Comparison of ENCODE assay signal across 2 cellular contexts in the genomic region with DNA sequence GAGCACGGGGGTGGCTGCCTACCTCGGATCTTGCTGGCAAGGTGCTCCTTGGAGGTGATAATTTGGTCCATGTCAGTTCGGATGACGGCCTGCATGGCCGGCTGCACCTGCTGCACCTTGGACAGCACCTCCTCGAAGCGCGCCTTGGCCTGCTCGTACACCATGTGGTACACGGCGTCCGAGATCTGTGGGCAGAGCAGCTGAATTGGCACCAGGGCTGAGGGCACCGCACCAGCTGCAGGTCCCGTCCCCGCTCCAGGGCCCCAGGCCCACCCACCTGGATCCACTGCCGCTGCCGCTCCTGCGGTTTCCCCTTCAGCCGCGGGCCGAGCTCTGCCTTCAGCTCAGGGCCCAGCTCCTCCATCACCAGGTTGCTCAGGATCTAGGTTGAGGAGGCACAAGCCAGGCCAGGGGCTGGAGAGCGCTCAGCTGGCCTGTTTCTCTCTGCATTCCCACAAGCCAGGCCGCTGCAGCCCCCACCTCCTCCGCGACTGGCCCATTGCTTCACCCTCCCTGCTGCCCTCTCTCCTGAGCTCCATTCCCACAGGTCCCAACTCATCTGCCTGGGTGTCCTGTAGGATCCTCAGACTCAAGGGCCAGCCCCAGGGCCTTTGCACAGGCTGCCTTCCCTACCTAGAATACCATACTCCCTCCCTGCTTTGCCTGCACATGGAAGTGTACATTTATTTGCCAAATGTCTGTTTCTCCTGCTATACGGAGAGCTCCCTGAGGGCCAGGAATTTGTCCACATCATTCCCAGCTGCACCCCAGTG.
TF ChIP-seq lines count a peak whose summit lies in the region.

No MANE protein-coding gene starts in this region.

TF ChIP-seq in HEK293, 187 proteins besides CTCF, POLR2A, EP300 and RAD21 (continued from another document):
- TF ChIP-seq, protein P1, sequence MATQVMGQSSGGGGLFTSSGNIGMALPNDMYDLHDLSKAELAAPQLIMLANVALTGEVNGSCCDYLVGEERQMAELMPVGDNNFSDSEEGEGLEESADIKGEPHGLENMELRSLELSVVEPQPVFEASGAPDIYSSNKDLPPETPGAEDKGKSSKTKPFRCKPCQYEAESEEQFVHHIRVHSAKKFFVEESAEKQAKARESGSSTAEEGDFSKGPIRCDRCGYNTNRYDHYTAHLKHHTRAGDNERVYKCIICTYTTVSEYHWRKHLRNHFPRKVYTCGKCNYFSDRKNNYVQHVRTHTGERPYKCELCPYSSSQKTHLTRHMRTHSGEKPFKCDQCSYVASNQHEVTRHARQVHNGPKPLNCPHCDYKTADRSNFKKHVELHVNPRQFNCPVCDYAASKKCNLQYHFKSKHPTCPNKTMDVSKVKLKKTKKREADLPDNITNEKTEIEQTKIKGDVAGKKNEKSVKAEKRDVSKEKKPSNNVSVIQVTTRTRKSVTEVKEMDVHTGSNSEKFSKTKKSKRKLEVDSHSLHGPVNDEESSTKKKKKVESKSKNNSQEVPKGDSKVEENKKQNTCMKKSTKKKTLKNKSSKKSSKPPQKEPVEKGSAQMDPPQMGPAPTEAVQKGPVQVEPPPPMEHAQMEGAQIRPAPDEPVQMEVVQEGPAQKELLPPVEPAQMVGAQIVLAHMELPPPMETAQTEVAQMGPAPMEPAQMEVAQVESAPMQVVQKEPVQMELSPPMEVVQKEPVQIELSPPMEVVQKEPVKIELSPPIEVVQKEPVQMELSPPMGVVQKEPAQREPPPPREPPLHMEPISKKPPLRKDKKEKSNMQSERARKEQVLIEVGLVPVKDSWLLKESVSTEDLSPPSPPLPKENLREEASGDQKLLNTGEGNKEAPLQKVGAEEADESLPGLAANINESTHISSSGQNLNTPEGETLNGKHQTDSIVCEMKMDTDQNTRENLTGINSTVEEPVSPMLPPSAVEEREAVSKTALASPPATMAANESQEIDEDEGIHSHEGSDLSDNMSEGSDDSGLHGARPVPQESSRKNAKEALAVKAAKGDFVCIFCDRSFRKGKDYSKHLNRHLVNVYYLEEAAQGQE (tag by site-specific recombination; IDR thresholded peaks at IDR 0.05): peak; percentile 67; the same call in 1 of the 2 replicates

TF ChIP-seq in GM12878, 131 proteins besides CTCF, POLR2A, EP300 and RAD21:
- TF ChIP-seq, protein P2, sequence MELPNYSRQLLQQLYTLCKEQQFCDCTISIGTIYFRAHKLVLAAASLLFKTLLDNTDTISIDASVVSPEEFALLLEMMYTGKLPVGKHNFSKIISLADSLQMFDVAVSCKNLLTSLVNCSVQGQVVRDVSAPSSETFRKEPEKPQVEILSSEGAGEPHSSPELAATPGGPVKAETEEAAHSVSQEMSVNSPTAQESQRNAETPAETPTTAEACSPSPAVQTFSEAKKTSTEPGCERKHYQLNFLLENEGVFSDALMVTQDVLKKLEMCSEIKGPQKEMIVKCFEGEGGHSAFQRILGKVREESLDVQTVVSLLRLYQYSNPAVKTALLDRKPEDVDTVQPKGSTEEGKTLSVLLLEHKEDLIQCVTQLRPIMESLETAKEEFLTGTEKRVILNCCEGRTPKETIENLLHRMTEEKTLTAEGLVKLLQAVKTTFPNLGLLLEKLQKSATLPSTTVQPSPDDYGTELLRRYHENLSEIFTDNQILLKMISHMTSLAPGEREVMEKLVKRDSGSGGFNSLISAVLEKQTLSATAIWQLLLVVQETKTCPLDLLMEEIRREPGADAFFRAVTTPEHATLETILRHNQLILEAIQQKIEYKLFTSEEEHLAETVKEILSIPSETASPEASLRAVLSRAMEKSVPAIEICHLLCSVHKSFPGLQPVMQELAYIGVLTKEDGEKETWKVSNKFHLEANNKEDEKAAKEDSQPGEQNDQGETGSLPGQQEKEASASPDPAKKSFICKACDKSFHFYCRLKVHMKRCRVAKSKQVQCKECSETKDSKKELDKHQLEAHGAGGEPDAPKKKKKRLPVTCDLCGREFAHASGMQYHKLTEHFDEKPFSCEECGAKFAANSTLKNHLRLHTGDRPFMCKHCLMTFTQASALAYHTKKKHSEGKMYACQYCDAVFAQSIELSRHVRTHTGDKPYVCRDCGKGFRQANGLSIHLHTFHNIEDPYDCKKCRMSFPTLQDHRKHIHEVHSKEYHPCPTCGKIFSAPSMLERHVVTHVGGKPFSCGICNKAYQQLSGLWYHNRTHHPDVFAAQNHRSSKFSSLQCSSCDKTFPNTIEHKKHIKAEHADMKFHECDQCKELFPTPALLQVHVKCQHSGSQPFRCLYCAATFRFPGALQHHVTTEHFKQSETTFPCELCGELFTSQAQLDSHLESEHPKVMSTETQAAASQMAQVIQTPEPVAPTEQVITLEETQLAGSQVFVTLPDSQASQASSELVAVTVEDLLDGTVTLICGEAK (IDR thresholded peaks at IDR 0.05; ENCODE audit: borderline replicate concordance): no peak
- TF ChIP-seq POLR2AphosphoS2 (IDR thresholded peaks at IDR 0.05; ENCODE audit: low read depth, low read length) (no peak), ETV6 (conservative IDR thresholded peaks at IDR 0.05 in 1 of 2, IDR thresholded peaks at IDR 0.05 in 1 of 2; ENCODE audit: borderline replicate concordance in 1 of 2, low read depth in 1 of 2) (no peak), SUZ12 (IDR thresholded peaks at IDR 0.05; ENCODE audit: unreplicated experiment) (no peak)
- TF ChIP-seq, protein P1 (IDR thresholded peaks at IDR 0.05; ENCODE audit: low read depth, low read length): peak; percentile 22; the same call in 1 of the 2 replicates
- TF ChIP-seq, protein P3, sequence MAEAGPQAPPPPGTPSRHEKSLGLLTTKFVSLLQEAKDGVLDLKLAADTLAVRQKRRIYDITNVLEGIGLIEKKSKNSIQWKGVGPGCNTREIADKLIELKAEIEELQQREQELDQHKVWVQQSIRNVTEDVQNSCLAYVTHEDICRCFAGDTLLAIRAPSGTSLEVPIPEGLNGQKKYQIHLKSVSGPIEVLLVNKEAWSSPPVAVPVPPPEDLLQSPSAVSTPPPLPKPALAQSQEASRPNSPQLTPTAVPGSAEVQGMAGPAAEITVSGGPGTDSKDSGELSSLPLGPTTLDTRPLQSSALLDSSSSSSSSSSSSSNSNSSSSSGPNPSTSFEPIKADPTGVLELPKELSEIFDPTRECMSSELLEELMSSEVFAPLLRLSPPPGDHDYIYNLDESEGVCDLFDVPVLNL (IDR thresholded peaks at IDR 0.05; ENCODE audit: low read depth, low read length): no peak
